In genomic region chr22:42069801-42070516, GRCh38 we compare ENCODE assay signal across 8 cellular contexts. TPM values are rescaled to one million over a fixed set of nuclear protein-coding genes. Genes with fewer than 3 reads are reported as not detected.
A peak's percentile ranks its signal among the peaks of the same experiment; 100 is the strongest.
DNase-seq lines count a peak whose midpoint lies in the region; ATAC-seq, FAIRE-seq and TF ChIP-seq lines count a peak whose summit lies in the region.

No MANE protein-coding gene starts in this region.

- H3K14ac ChIP-seq in H1 (ENCODE audit: insufficient read length): no peak overlapping the region

- no peak for TF ChIP-seq POLR2A in H1 (IDR thresholded peaks at IDR 0.05; ENCODE audit: control extremely low read depth in 1 of 2, low read depth in 2 of 2, low read length in 2 of 2)

- H3K27me3 ChIP-seq in CD8-positive, alpha-beta T cell (ENCODE audit: insufficient read depth, low read length): no peaks in the 10 kb centered on the region
- no peaks in the 10 kb centered on the region for H3K27me3 ChIP-seq in PC-9 (ENCODE audit: insufficient read depth, low read depth)
- H3K27me3 ChIP-seq in H1 (replicated peaks in 1 of 4; ENCODE audit: control insufficient read depth in 3 of 4, extremely low read depth in 1 of 4, insufficient read depth in 3 of 4, low read length in 3 of 4): peaks cover 0 to 9% (median 4%) of the 10 kb centered on the region in 4 experiments; a peak in 2 of 7 replicates
- no peaks in the 10 kb centered on the region for H3K27me3 ChIP-seq in mucosa of stomach (ENCODE audit: control insufficient read depth, insufficient read depth, low read length)

- peak overlapping the region; percentile 68 for H3K27ac Mint-ChIP-seq in CD8-positive, alpha-beta T cell

- TF ChIP-seq EP300 in H1 (IDR thresholded peaks at IDR 0.05; ENCODE audit: borderline replicate concordance in 1 of 2, low read depth in 2 of 2, low read length in 2 of 2): no peak

- CTCF ChIA-PET in CD8-positive, alpha-beta T cell (lab: Charles Lee): interaction anchor here (0.7 to 1.7 kb wide), 2 partner anchors 9 kb away, joined by 3 to 4 read pairs; no protein-coding TSS in a partner anchor
- CTCF ChIA-PET in PC-9 (lab: Charles Lee): interaction anchor here (0.6 kb wide), 1 partner anchor 125 kb away, joined by 3 read pairs; no protein-coding TSS in a partner anchor
- CTCF ChIA-PET in H1 (lab: Charles Lee; ENCODE audit: partially characterized antibody): interaction anchor here (1.0 to 1.6 kb wide), 5 partner anchors 9 to 104 kb away, joined by 3 to 10 read pairs (median 4); partner anchors contain the start of gene NDUFA6

- no peaks in the 10 kb centered on the region for H3K9me3 ChIP-seq in CD8-positive, alpha-beta T cell (ENCODE audit: low read length)
- H3K9me3 ChIP-seq in PC-9 (ENCODE audit: insufficient read depth, low read depth): no peaks in the 10 kb centered on the region; the same call in 1 of the 2 replicates
- no peaks in the 10 kb centered on the region for H3K9me3 ChIP-seq in H1 (ENCODE audit: insufficient read depth in 2 of 2, low read depth in 1 of 2, low read length in 1 of 2)
- no peaks in the 10 kb centered on the region for H3K9me3 ChIP-seq in mucosa of stomach (ENCODE audit: control insufficient read depth, low read length)

- H3K23me2 ChIP-seq in H1 (ENCODE audit: low read depth, low read length): peaks cover 8% of the 10 kb centered on the region; the same call in 1 of the 2 replicates

- peak overlapping the region; percentile 86 for H2AFZ ChIP-seq in PC-9
- H2AFZ ChIP-seq in H1 (ENCODE audit: low read length): peak overlapping the region; percentile 62

- peak overlapping the region; percentile 89 for H3K4me3 ChIP-seq in CD8-positive, alpha-beta T cell (ENCODE audit: low read depth, low read length)
- peak overlapping the region; percentile 59 for H3K4me3 ChIP-seq in PC-9
- peak overlapping the region; percentile 36 to 71 (median 62) for H3K4me3 ChIP-seq in H1 (ENCODE audit: extremely low read depth in 1 of 4, insufficient read depth in 2 of 4, low read depth in 3 of 4, low read length in 4 of 4)
- H3K4me3 ChIP-seq in mucosa of stomach (ENCODE audit: low read length): peak overlapping the region; percentile 48

- no peak for TF ChIP-seq CTCF in CD8-positive, alpha-beta T cell (IDR thresholded peaks at IDR 0.05)
- TF ChIP-seq CTCF in PC-9 (conservative IDR thresholded peaks at IDR 0.05) (no peak), H1 (IDR thresholded peaks at IDR 0.05; ENCODE audit: control extremely low read depth in 1 of 3, insufficient read depth in 1 of 3, low read depth in 1 of 3, low read length in 3 of 3) (no peak)

- H3K56ac ChIP-seq in H1 (replicated peaks; ENCODE audit: insufficient read length, low read depth, low read length): peak overlapping the region; percentile 74

- peak overlapping the region in 3 of 4 experiments; percentile 45 to 57 (median 49); a peak in 5 of 7 replicates for H3K9ac ChIP-seq in H1 (replicated peaks in 1 of 4; ENCODE audit: extremely low read depth in 1 of 4, low read depth in 3 of 4, low read length in 3 of 4)
- H3K9ac ChIP-seq in mucosa of stomach (ENCODE audit: low read length): peak overlapping the region; percentile 72

- H3K9me2 ChIP-seq in PC-9 (ENCODE audit: insufficient read depth): no peaks in the 10 kb centered on the region

- H3K79me1 ChIP-seq in H1 (ENCODE audit: low read depth, low read length): no peaks in the 10 kb centered on the region

- H3K4me3 Mint-ChIP-seq in CD8-positive, alpha-beta T cell: peak overlapping the region; percentile 88

- H3K4ac ChIP-seq in H1 (replicated peaks; ENCODE audit: insufficient read length, low read depth, low read length): no peak overlapping the region

- peaks cover 21% of the 10 kb centered on the region for H3K4me1 ChIP-seq in CD8-positive, alpha-beta T cell (ENCODE audit: insufficient read depth, low read length)
- H3K4me1 ChIP-seq in PC-9 (replicated peaks; ENCODE audit: insufficient read depth) (peaks cover 16% of the 10 kb centered on the region), H1 (replicated peaks in 1 of 4; ENCODE audit: control insufficient read depth in 3 of 4, insufficient read depth in 4 of 4, low read length in 3 of 4) (peaks cover 2 to 32% (median 18%) of the 10 kb centered on the region in 4 experiments), mucosa of stomach (ENCODE audit: control insufficient read depth, insufficient read depth, low read length) (peaks cover 25% of the 10 kb centered on the region)

- H3K36me3 ChIP-seq in CD8-positive, alpha-beta T cell (ENCODE audit: insufficient read depth, low read length): no peaks in the 10 kb centered on the region
- H3K36me3 ChIP-seq in PC-9 (ENCODE audit: low read depth): no peaks in the 10 kb centered on the region
- H3K36me3 ChIP-seq in H1 (ENCODE audit: control insufficient read depth in 2 of 4, insufficient read depth in 4 of 4, low read length in 3 of 4): no peaks in the 10 kb centered on the region; a peak in 2 of 8 replicates
- H3K36me3 ChIP-seq in mucosa of stomach (ENCODE audit: control insufficient read depth, insufficient read depth, low read length): no peaks in the 10 kb centered on the region

- H4K20me1 ChIP-seq in PC-9 (ENCODE audit: insufficient read depth): no peaks in the 10 kb centered on the region
- no peaks in the 10 kb centered on the region for H4K20me1 ChIP-seq in H1 (replicated peaks in 1 of 2; ENCODE audit: control insufficient read depth in 1 of 2, insufficient read depth in 2 of 2, low read length in 2 of 2)

- no peak overlapping the region for H2BK120ac ChIP-seq in H1 (replicated peaks; ENCODE audit: low read depth, low read length)

- DNase-seq in CD8-positive, alpha-beta T cell: peak in 1 of 7 experiments; percentile 17
- DNase-seq in PC-9: no peak
- no peak for DNase-seq in H1 (ENCODE audit: low read depth in 1 of 2, low spot score in 2 of 2)
- DNase-seq in T-helper 9 cell: no peak
- no peak for DNase-seq in NCI-H2171 (lab: John Stamatoyannopoulos, UW)

- H2BK15ac ChIP-seq in H1 (ENCODE audit: low read length): peak overlapping the region; percentile 97; the same call in 1 of the 2 replicates

- H4K5ac ChIP-seq in H1 (ENCODE audit: insufficient read length, low read depth, low read length): no peak overlapping the region

- WGBS in H1 (ENCODE audit: extremely low coverage in 1 of 2, insufficient coverage in 1 of 2, insufficient read length in 1 of 2, insufficient replicate concordance in 2 of 2, low coverage in 1 of 2, low lambda C conversion rate in 2 of 2, missing lambda C conversion rate in 1 of 2), 2 experiments: 31% methylated on average over 18 of the region's 19 CpGs; no CpG with 5 or more reads in 1 of the 2 experiments

- peak overlapping the region; percentile 87 for H3K18ac ChIP-seq in H1 (ENCODE audit: extremely low read depth, low read length)

- H3K4me2 ChIP-seq in PC-9 (peak overlapping the region; percentile 83), H1 (ENCODE audit: insufficient read depth in 1 of 2, low read depth in 2 of 2, low read length in 2 of 2) (peak overlapping the region; percentile 90 to 99)

- peaks cover 35% of the 10 kb centered on the region for H3K4me1 Mint-ChIP-seq in CD8-positive, alpha-beta T cell (ENCODE audit: low read depth)

- no peak for ATAC-seq in CD8-positive, alpha-beta T cell
- ATAC-seq in GM21619 (IDR thresholded peaks at IDR 0.05; ENCODE audit: unreplicated experiment): peak; percentile 14
- ATAC-seq in GM21825 (IDR thresholded peaks at IDR 0.05; ENCODE audit: unreplicated experiment): no peak

- intact Hi-C loops in CD8-positive, alpha-beta T cell (cut with DNase I, micrococcal nuclease): loop anchor here (1.0 to 10.0 kb wide), 11 partner anchors 9 to 865 kb away; partner anchors contain the start of genes WBP2NL (in 2 of the 2), L3MBTL2 (in 1 of the 2), MEI1 (in 1 of the 2) and NDUFA6 (in 1 of the 2)
- intact Hi-C loops in PC-9 (cut with micrococcal nuclease; ENCODE audit: unreplicated experiment): loop anchor here (1.0 to 10.0 kb wide), 3 partner anchors 9 to 125 kb away; partner anchors contain the start of genes CENPM, SMDT1 and WBP2NL

- no peak overlapping the region for H2AK5ac ChIP-seq in H1 (ENCODE audit: low read depth, low read length)

- FAIRE-seq in H1 (lab: Jason Lieb, UNC): no peak

- H3K27ac ChIP-seq in CD8-positive, alpha-beta T cell (ENCODE audit: low read depth, low read length): peak overlapping the region; percentile 50
- peak overlapping the region; percentile 10 for H3K27ac ChIP-seq in PC-9
- H3K27ac ChIP-seq in H1 (ENCODE audit: low read depth, low read length): peak overlapping the region; percentile 16; the same call in 1 of the 2 replicates

- H3F3A ChIP-seq in PC-9 (ENCODE audit: insufficient read depth, low read depth): peaks cover 10% of the 10 kb centered on the region; the same call in 1 of the 2 replicates

- H3K79me2 ChIP-seq in PC-9 (ENCODE audit: low read depth) (no peaks in the 10 kb centered on the region), H1 (ENCODE audit: control insufficient read depth in 1 of 2, insufficient read depth in 2 of 2, low read length in 2 of 2) (no peaks in the 10 kb centered on the region)

- H4K8ac ChIP-seq in H1 (ENCODE audit: extremely low read depth, insufficient read depth, low read length): peak overlapping the region; percentile 83

- no peak for TF ChIP-seq RAD21 in H1 (IDR thresholded peaks at IDR 0.05 in 1 of 2, conservative IDR thresholded peaks at IDR 0.05 in 1 of 2; ENCODE audit: low read depth in 2 of 2, low read length in 2 of 2)

- no peak overlapping the region for H2BK20ac ChIP-seq in H1 (ENCODE audit: low read length)

- peaks cover 23% of the 10 kb centered on the region for H3K36me3 Mint-ChIP-seq in CD8-positive, alpha-beta T cell

- H2BK5ac ChIP-seq in H1 (ENCODE audit: low read depth, low read length): peak overlapping the region; percentile 78; the same call in 1 of the 2 replicates

- POLR2A ChIA-PET in CD8-positive, alpha-beta T cell (lab: Charles Lee): interaction anchor here (1.7 to 3.1 kb wide), 2 partner anchors 10 to 71 kb away, joined by 7 to 20 read pairs; partner anchors contain the start of genes SMDT1 and WBP2NL
- POLR2A ChIA-PET in PC-9 (lab: Charles Lee; ENCODE audit: unreplicated experiment): no interaction called here
- POLR2A ChIA-PET in H1 (lab: Charles Lee; ENCODE audit: partially characterized antibody): interaction anchor here (0.9 to 3.8 kb wide), 4 partner anchors 9 to 75 kb away, joined by 3 to 24 read pairs (median 10); partner anchors contain the start of genes NDUFA6 and SMDT1

- peak overlapping the region; percentile 8 for H4K91ac ChIP-seq in H1 (replicated peaks; ENCODE audit: insufficient read length, low read length)

- H3K9me3 Mint-ChIP-seq in CD8-positive, alpha-beta T cell: no peaks in the 10 kb centered on the region

- H2BK12ac ChIP-seq in H1 (ENCODE audit: low read depth, low read length): peak overlapping the region; percentile 94; the same call in 1 of the 2 replicates

- H3K27me3 Mint-ChIP-seq in CD8-positive, alpha-beta T cell (ENCODE audit: low read depth): no peaks in the 10 kb centered on the region

- no peak overlapping the region for H3K23ac ChIP-seq in H1 (ENCODE audit: insufficient read length)

- BruUV-seq in PC-9 (replicated peaks; lab: Mats Ljungman, UMichigan): TSS peak; percentile 67

RNA-seq across cellular contexts. Expression of gene NAGA, which starts 0.7 kb away (rescaled TPM):
- 1 to 10 TPM; 1.8 to 2.0 TPM for total RNA-seq in CD8-positive, alpha-beta T cell
- 13.8 and 15.9 TPM in 2 replicates for total RNA-seq in PC-9 (2021)
- total RNA-seq in H1 (2021; fragmentation: NEBNext Ultra II Directional; extraction: Animal tissue kit (Norgen Biotek cat#: 25700)): 14.7 and 14.8 TPM in 2 replicates
- polyA plus RNA-seq in H1 (2011; rRNA removed): 30.7 and 39.5 TPM in 2 replicates
- polyA plus RNA-seq in H1 (2011; cell fraction: cytosol; rRNA removed): 30.8 TPM
- polyA plus RNA-seq in H1 (2011; cell fraction: nucleus; rRNA removed): 40.3 TPM
- 17.1 to 23.7 TPM (median 19.8 TPM) in 4 replicates for polyA plus RNA-seq in H1 (2012, experiment 1 of 2)
- polyA plus RNA-seq in H1 (2012, experiment 2 of 2): 18.9 TPM
- polyA plus RNA-seq in H1 (2013, experiment 1 of 2): 20.2 TPM
- polyA plus RNA-seq in H1 (2013, experiment 2 of 2): 20.8 TPM
- 35.3 and 40.0 TPM in 2 replicates for polyA minus RNA-seq in H1 (2011; rRNA and poly(A)+ RNA removed)
- polyA minus RNA-seq in H1 (2011; cell fraction: cytosol; rRNA and poly(A)+ RNA removed): 18.3 TPM
- polyA minus RNA-seq in H1 (2011; cell fraction: nucleus; rRNA and poly(A)+ RNA removed): 14.3 TPM

RNA-seq across cellular contexts. Expression of gene PHETA2, which starts 4.1 kb away (rescaled TPM):
- total RNA-seq in CD8-positive, alpha-beta T cell: under 1 TPM; 0.22 to 0.30 TPM
- total RNA-seq in PC-9 (2021): 4.5 TPM in 2 replicates
- total RNA-seq in H1 (2021; fragmentation: NEBNext Ultra II Directional; extraction: Animal tissue kit (Norgen Biotek cat#: 25700)): 7.4 and 8.0 TPM in 2 replicates
- polyA plus RNA-seq in H1 (2011; rRNA removed): 7.6 and 8.4 TPM in 2 replicates
- 9.3 TPM for polyA plus RNA-seq in H1 (2011; cell fraction: cytosol; rRNA removed)
- 9.5 TPM for polyA plus RNA-seq in H1 (2011; cell fraction: nucleus; rRNA removed)
- 6.3 to 9.1 TPM (median 8.2 TPM) in 4 replicates for polyA plus RNA-seq in H1 (2012, experiment 1 of 2)
- 10.9 TPM for polyA plus RNA-seq in H1 (2012, experiment 2 of 2)
- 3.1 TPM for polyA plus RNA-seq in H1 (2013, experiment 1 of 2)
- polyA plus RNA-seq in H1 (2013, experiment 2 of 2): 3.5 TPM
- polyA minus RNA-seq in H1 (2011; rRNA and poly(A)+ RNA removed): 3.6 and 4.8 TPM in 2 replicates
- polyA minus RNA-seq in H1 (2011; cell fraction: cytosol; rRNA and poly(A)+ RNA removed): 3.1 TPM
- 5.3 TPM for polyA minus RNA-seq in H1 (2011; cell fraction: nucleus; rRNA and poly(A)+ RNA removed)

RNA-seq across cellular contexts. Expression of gene SMDT1, which starts 9.5 kb away (rescaled TPM):
- 10 to 100 TPM; 30.4 to 34.5 TPM for total RNA-seq in CD8-positive, alpha-beta T cell
- 55.3 and 72.8 TPM in 2 replicates for total RNA-seq in PC-9 (2021)
- 35.6 and 36.0 TPM in 2 replicates for total RNA-seq in H1 (2021; fragmentation: NEBNext Ultra II Directional; extraction: Animal tissue kit (Norgen Biotek cat#: 25700))
- polyA plus RNA-seq in H1 (2011; rRNA removed): 34.9 and 40.7 TPM in 2 replicates
- polyA plus RNA-seq in H1 (2011; cell fraction: cytosol; rRNA removed): 24.5 TPM
- 19.7 TPM for polyA plus RNA-seq in H1 (2011; cell fraction: nucleus; rRNA removed)
- 36.3 to 59.7 TPM (median 47.1 TPM) in 4 replicates for polyA plus RNA-seq in H1 (2012, experiment 1 of 2)
- 15.3 TPM for polyA plus RNA-seq in H1 (2012, experiment 2 of 2)
- polyA plus RNA-seq in H1 (2013, experiment 1 of 2): 21.7 TPM
- 22.2 TPM for polyA plus RNA-seq in H1 (2013, experiment 2 of 2)
- polyA minus RNA-seq in H1 (2011; rRNA and poly(A)+ RNA removed): 2.6 and 5.5 TPM in 2 replicates
- polyA minus RNA-seq in H1 (2011; cell fraction: cytosol; rRNA and poly(A)+ RNA removed): 3.0 TPM
- 10.3 TPM for polyA minus RNA-seq in H1 (2011; cell fraction: nucleus; rRNA and poly(A)+ RNA removed)

RNA-seq across cellular contexts. Expression of gene NDUFA6, which starts 20.6 kb away (rescaled TPM):
- total RNA-seq in CD8-positive, alpha-beta T cell: 10 to 100 TPM; 55.5 to 59.7 TPM
- 71.5 and 84.9 TPM in 2 replicates for total RNA-seq in PC-9 (2021)
- total RNA-seq in H1 (2021; fragmentation: NEBNext Ultra II Directional; extraction: Animal tissue kit (Norgen Biotek cat#: 25700)): 99.5 and 105 TPM in 2 replicates
- polyA plus RNA-seq in H1 (2011; rRNA removed): 60.1 and 76.2 TPM in 2 replicates
- polyA plus RNA-seq in H1 (2011; cell fraction: cytosol; rRNA removed): 106 TPM
- 45.7 TPM for polyA plus RNA-seq in H1 (2011; cell fraction: nucleus; rRNA removed)
- 119 to 140 TPM (median 130 TPM) in 4 replicates for polyA plus RNA-seq in H1 (2012, experiment 1 of 2)
- polyA plus RNA-seq in H1 (2012, experiment 2 of 2): 88.8 TPM
- polyA plus RNA-seq in H1 (2013, experiment 1 of 2): 130 TPM
- polyA plus RNA-seq in H1 (2013, experiment 2 of 2): 129 TPM
- 15.0 and 17.8 TPM in 2 replicates for polyA minus RNA-seq in H1 (2011; rRNA and poly(A)+ RNA removed)
- polyA minus RNA-seq in H1 (2011; cell fraction: cytosol; rRNA and poly(A)+ RNA removed): 25.5 TPM
- 15.1 TPM for polyA minus RNA-seq in H1 (2011; cell fraction: nucleus; rRNA and poly(A)+ RNA removed)
